7 cellular contexts compared by ENCODE assay signal in the genomic region with DNA sequence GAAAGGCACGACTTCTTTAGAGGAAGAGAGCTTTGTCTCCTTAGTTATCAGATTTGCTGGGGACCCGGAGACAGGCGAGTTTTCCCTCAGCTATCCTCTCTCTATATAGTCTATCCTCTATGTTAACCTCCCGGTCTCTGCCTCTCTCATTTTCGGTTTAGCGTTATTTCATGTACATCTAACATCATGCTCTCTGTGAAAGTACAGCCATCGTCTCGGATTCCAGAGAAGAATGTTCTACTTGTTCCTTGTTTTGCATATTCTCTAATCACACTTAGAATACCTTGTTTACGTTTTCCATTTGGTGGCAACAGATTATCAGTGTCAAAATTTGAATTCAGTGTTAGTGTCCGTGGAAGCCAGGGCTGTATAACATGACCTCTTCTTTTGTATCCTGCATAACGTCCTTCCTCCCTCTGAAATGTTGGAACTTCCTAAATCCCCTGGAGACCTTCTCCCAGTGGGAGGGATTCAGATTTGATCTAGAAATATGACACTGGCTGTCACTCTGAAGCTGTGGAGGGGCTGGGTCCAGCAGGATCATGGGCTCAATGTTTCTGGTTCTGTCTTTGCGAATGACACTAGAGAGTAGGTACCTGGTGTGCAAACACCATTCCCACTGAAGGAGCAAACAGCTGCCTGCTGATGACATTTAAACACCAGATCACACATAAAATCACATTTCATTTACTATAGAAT. TPM values are rescaled to one million over a fixed set of nuclear protein-coding genes. Genes with fewer than 3 reads are reported as not detected.
DNase-seq lines count a peak whose midpoint lies in the region; ATAC-seq and TF ChIP-seq lines count a peak whose summit lies in the region.

No MANE protein-coding gene starts in this region.

- no peaks in the 10 kb centered on the region for H3K9me3 Mint-ChIP-seq in H9
- H3K9me3 Mint-ChIP-seq in neural crest cell: no peaks in the 10 kb centered on the region

- no peak overlapping the region for H2BK5ac ChIP-seq in H9 (ENCODE audit: insufficient read length, low read length)

- no CpG with 5 or more reads among the region's 12 CpGs for whole genome bisulfite sequencing in H9 (ENCODE audit: extremely low coverage, insufficient read length, low lambda C conversion rate)
- WGBS in esophagus, 2 donors: 7 to 8% methylated on average over 12 of the region's 12 CpGs

- H2BK12ac ChIP-seq in H9 (ENCODE audit: insufficient read length, low read depth, low read length): no peak overlapping the region

- DNase-seq in H9 (no peak), RWPE2 (ENCODE audit: low spot score) (no peak), neural crest cell (ENCODE audit: low read depth, low spot score) (no peak), NCI-H524 treated with DMSO at 0.1 percent for 48 hours (lab: John Stamatoyannopoulos, UW) (no peak), NCI-H1105 (lab: John Stamatoyannopoulos, UW) (no peak)

- no peak overlapping the region for H3K56ac ChIP-seq in H9 (ENCODE audit: insufficient read length, low read depth, low read length)

- H3K27me3 Mint-ChIP-seq in H9 (ENCODE audit: low read depth): peaks cover 12% of the 10 kb centered on the region
- peaks cover 56% of the 10 kb centered on the region for H3K27me3 Mint-ChIP-seq in neural crest cell (ENCODE audit: low read depth)

- H3K4me3 Mint-ChIP-seq in H9 (peak overlapping the region; percentile 78 to 84), neural crest cell (peak overlapping the region; percentile 86)

- TF ChIP-seq POLR2A in GM18505 (IDR thresholded peaks at IDR 0.05; ENCODE audit: borderline replicate concordance, extremely low read depth, insufficient read depth, insufficient read length): no peak

- H3K36me3 ChIP-seq in RWPE2 (ENCODE audit: low read depth): peaks cover 20% of the 10 kb centered on the region
- no peaks in the 10 kb centered on the region for H3K36me3 ChIP-seq in esophagus (ENCODE audit: control insufficient read depth in 2 of 2, insufficient read depth in 2 of 2, low read length in 1 of 2)

- H4K91ac ChIP-seq in H9 (ENCODE audit: insufficient read length, low read depth, low read length): no peak overlapping the region

- H2BK120ac ChIP-seq in H9 (ENCODE audit: low read depth, low read length, poor library complexity, severe bottlenecking): no peak overlapping the region

- no peak overlapping the region for H2BK15ac ChIP-seq in H9 (ENCODE audit: low read depth, low read length)

- peak overlapping the region; percentile 36 for H3K9ac ChIP-seq in H9 (ENCODE audit: extremely low read depth, insufficient read length, low read length)

- no peak overlapping the region for H4K8ac ChIP-seq in H9 (replicated peaks; ENCODE audit: insufficient read length, low read depth, low read length)

- no peak for TF ChIP-seq CTCF in H9 (conservative IDR thresholded peaks at IDR 0.05)
- TF ChIP-seq CTCF in RWPE2 (IDR thresholded peaks at IDR 0.05; ENCODE audit: poor library complexity, severe bottlenecking): no peak
- no peak for TF ChIP-seq CTCF in neural crest cell (conservative IDR thresholded peaks at IDR 0.05)

- no peak overlapping the region for H3K18ac ChIP-seq in H9 (ENCODE audit: insufficient read length, low read depth, low read length)

- H3K36me3 Mint-ChIP-seq in H9 (ENCODE audit: insufficient read depth in 1 of 3, low read depth in 3 of 3): peaks cover 0 to 2% (median 0%) of the 10 kb centered on the region in 3 experiments; a peak in 1 of 7 replicates
- H3K36me3 Mint-ChIP-seq in neural crest cell (ENCODE audit: low read depth): no peaks in the 10 kb centered on the region

- H4K5ac ChIP-seq in H9 (ENCODE audit: insufficient read length, low read depth, low read length): no peak overlapping the region

- no peak overlapping the region for H3K14ac ChIP-seq in H9 (ENCODE audit: insufficient read depth, low read length)

- H3K4me1 ChIP-seq in H9 (ENCODE audit: insufficient read depth, low read length) (peaks cover 7% of the 10 kb centered on the region; the same call in 1 of the 2 replicates), RWPE2 (ENCODE audit: insufficient read depth, poor library complexity, severe bottlenecking) (peaks cover 21% of the 10 kb centered on the region), esophagus (ENCODE audit: control insufficient read depth in 2 of 2, insufficient read depth in 2 of 2, low read length in 1 of 2) (no peaks in the 10 kb centered on the region)

- H2AK5ac ChIP-seq in H9 (ENCODE audit: insufficient read length, low read length): no peak overlapping the region

- H3K9me3 ChIP-seq in H9 (ENCODE audit: control insufficient read depth, low read depth, low read length): no peaks in the 10 kb centered on the region
- H3K9me3 ChIP-seq in RWPE2 (ENCODE audit: severe bottlenecking): no peaks in the 10 kb centered on the region
- H3K9me3 ChIP-seq in esophagus (ENCODE audit: control insufficient read depth in 2 of 2, insufficient read depth in 1 of 2, low read depth in 1 of 2, low read length in 1 of 2): no peaks in the 10 kb centered on the region

- H4K20me1 ChIP-seq in H9 (ENCODE audit: control insufficient read depth, insufficient read depth, insufficient read length): no peaks in the 10 kb centered on the region

- H3K4ac ChIP-seq in H9 (ENCODE audit: low read depth, low read length): no peak overlapping the region

- no peak overlapping the region for H3K27ac ChIP-seq in H9 (ENCODE audit: insufficient read length, low read depth, low read length)
- peak overlapping the region; percentile 90 for H3K27ac ChIP-seq in RWPE2 (ENCODE audit: poor library complexity, severe bottlenecking)
- H3K27ac ChIP-seq in esophagus (ENCODE audit: low read depth in 2 of 2, low read length in 1 of 2): peak overlapping the region in 1 of 2 donors; percentile 7

- no peaks in the 10 kb centered on the region for H3K79me1 ChIP-seq in H9 (ENCODE audit: insufficient read depth, low read depth, low read length, poor library complexity, severe bottlenecking)

- H2AFZ ChIP-seq in H9 (ENCODE audit: low read length): no peak overlapping the region

- H3K4me3 ChIP-seq in RWPE2 (ENCODE audit: severe bottlenecking): peak overlapping the region; percentile 77
- H3K4me3 ChIP-seq in esophagus (ENCODE audit: low read depth in 1 of 2, low read length in 2 of 2): peak overlapping the region; percentile 62 to 73

- H2BK20ac ChIP-seq in H9 (ENCODE audit: low read depth, low read length, poor library complexity, severe bottlenecking): no peak overlapping the region

- no peak overlapping the region for H3K23ac ChIP-seq in H9 (ENCODE audit: insufficient read length, low read depth, low read length)

- H3K79me2 ChIP-seq in H9 (ENCODE audit: insufficient read depth, low read length): no peaks in the 10 kb centered on the region

- no peak overlapping the region for H3T11ph ChIP-seq in H9 (ENCODE audit: low read length)

- ATAC-seq in GM18505 (IDR thresholded peaks at IDR 0.05; ENCODE audit: unreplicated experiment) (peak; percentile 17), RWPE2 (ENCODE audit: low read depth) (peak; percentile 50)

- peaks cover 24 to 32% of the 10 kb centered on the region in 2 experiments for H3K4me1 Mint-ChIP-seq in H9
- H3K4me1 Mint-ChIP-seq in neural crest cell: peaks cover 16% of the 10 kb centered on the region

- H3K23me2 ChIP-seq in H9 (ENCODE audit: insufficient read length, low read depth, low read length, poor library complexity, severe bottlenecking): peaks cover 5% of the 10 kb centered on the region

- peak overlapping the region in 1 of 3 experiments; percentile 79; a peak in 2 of 7 replicates for H3K27ac Mint-ChIP-seq in H9
- no peak overlapping the region for H3K27ac Mint-ChIP-seq in neural crest cell (ENCODE audit: unreplicated experiment)

- H3K4me2 ChIP-seq in H9 (ENCODE audit: insufficient read depth, insufficient read length, low read length): peak overlapping the region; percentile 79

- H3K27me3 ChIP-seq in H9 (ENCODE audit: insufficient read depth, low read length) (no peaks in the 10 kb centered on the region), RWPE2 (ENCODE audit: insufficient read depth, poor library complexity, severe bottlenecking) (no peaks in the 10 kb centered on the region), esophagus (ENCODE audit: control insufficient read depth in 1 of 2, insufficient read depth in 2 of 2, low read length in 2 of 2) (no peaks in the 10 kb centered on the region)

RNA-seq across cellular contexts. Expression of a gene that starts 0.7 kb away (rescaled TPM):
- total RNA-seq in H9 (2021) (3.7 and 4.4 TPM in 2 replicates), neural crest cell (0.63 and 1.0 TPM in 2 replicates)
- 1 to 10 TPM in 1 of 2 donors, under 1 TPM in 1; 0.47 to 4.6 TPM for polyA plus RNA-seq in esophagus

RNA-seq across cellular contexts. Expression of a gene that starts 40.7 kb away (rescaled TPM):
- total RNA-seq in H9 (2021): 9.2 and 10.8 TPM in 2 replicates
- under 1 TPM; 0.01 to 0.14 TPM for polyA plus RNA-seq in esophagus
- total RNA-seq in neural crest cell: 0.28 and 0.45 TPM in 2 replicates

RNA-seq across cellular contexts. Expression of a gene that starts 51.2 kb away (rescaled TPM):
- total RNA-seq in H9 (2021) (0.33 TPM in 1 of 2 replicates, not detected in the other), neural crest cell (not detected in 2 replicates)
- under 1 TPM in 1 of 2 donors, not detected in 1; 0.14 TPM for polyA plus RNA-seq in esophagus

RNA-seq across cellular contexts. Expression of a gene that starts 57.4 kb away (rescaled TPM):
- total RNA-seq in H9 (2021) (2.3 and 3.6 TPM in 2 replicates), neural crest cell (not detected in 2 replicates)
- polyA plus RNA-seq in esophagus: not detected

RNA-seq across cellular contexts. Expression of a gene that starts 59.8 kb away (rescaled TPM):
- 0.66 and 0.85 TPM in 2 replicates for total RNA-seq in H9 (2021)
- 10 to 100 TPM in 1 of 2 donors, 1 to 10 TPM in 1; 2.5 to 17.1 TPM for polyA plus RNA-seq in esophagus
- 0.98 and 1.3 TPM in 2 replicates for total RNA-seq in neural crest cell
